Comparison of ENCODE assay signal across 1 cellular context in the genomic region with DNA sequence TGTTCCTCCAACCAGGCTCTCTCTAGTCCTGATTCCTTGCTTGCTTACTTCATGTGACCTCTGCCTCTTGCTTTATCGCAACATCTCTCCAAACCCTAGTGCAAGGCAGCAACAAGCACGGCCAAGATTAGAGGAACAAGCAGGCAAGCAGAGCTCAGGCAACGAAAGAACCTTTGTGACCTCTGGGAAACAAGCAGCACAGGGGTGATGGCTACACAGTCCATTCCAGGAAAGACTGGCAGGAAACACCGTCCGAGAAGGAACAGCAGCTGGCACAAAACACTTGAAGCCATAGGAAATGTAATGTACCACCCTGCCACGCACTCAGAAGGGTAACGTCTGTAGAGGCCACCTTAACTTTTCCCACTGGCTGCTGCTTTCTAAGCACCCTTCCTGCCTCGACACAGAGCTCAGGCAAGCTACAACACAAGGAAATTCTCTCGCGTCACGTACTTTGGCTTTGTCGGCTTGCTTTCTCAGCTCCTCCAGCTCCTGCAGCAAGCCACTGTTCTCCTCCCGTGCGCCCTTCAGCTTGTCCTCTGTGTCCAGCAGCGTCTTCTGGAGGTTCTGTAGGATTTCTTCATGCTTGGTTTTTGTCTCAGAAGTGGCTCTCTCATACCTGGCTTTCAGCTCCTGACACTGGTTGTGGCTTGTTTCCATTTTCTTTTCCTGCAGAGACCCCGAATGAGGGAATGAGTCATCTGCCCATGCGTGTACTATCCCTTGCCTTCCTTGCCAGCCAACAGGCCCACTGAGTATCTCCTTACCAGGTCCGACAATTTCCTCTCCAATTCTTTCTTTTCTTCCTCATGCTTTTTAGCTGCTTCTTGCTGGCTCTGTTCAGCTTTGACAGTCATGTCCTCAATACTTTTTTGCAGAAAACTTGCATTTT.
TF ChIP-seq lines count a peak whose summit lies in the region.

No MANE protein-coding gene starts in this region.

TF ChIP-seq in K562, 482 proteins besides CTCF, POLR2A, EP300 and RAD21 (continued from another document):
- TF ChIP-seq, protein P1, sequence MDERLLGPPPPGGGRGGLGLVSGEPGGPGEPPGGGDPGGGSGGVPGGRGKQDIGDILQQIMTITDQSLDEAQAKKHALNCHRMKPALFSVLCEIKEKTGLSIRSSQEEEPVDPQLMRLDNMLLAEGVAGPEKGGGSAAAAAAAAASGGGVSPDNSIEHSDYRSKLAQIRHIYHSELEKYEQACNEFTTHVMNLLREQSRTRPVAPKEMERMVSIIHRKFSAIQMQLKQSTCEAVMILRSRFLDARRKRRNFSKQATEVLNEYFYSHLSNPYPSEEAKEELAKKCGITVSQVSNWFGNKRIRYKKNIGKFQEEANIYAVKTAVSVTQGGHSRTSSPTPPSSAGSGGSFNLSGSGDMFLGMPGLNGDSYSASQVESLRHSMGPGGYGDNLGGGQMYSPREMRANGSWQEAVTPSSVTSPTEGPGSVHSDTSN (CRISPR knock-in tag; IDR thresholded peaks at IDR 0.05; ENCODE audit: low read depth), result no peak
- TF ChIP-seq, protein P1 (tag; conservative IDR thresholded peaks at IDR 0.05; ENCODE audit: low read depth), result no peak
- no peak for TF ChIP-seq ASH1L (IDR thresholded peaks at IDR 0.05; ENCODE audit: borderline replicate concordance, low read depth, partially characterized antibody)
- TF ChIP-seq ZNF766 (CRISPR knock-in tag; conservative IDR thresholded peaks at IDR 0.05), result 0 out of 2 replicates have a peak, but pooled peaks have one; percentile 60
- TF ChIP-seq, protein P2, sequence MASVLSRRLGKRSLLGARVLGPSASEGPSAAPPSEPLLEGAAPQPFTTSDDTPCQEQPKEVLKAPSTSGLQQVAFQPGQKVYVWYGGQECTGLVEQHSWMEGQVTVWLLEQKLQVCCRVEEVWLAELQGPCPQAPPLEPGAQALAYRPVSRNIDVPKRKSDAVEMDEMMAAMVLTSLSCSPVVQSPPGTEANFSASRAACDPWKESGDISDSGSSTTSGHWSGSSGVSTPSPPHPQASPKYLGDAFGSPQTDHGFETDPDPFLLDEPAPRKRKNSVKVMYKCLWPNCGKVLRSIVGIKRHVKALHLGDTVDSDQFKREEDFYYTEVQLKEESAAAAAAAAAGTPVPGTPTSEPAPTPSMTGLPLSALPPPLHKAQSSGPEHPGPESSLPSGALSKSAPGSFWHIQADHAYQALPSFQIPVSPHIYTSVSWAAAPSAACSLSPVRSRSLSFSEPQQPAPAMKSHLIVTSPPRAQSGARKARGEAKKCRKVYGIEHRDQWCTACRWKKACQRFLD (CRISPR knock-in tag; IDR thresholded peaks at IDR 0.05), result 0 out of 2 replicates have a peak, but pooled peaks have one; percentile 63
- TF ChIP-seq HNRNPK (IDR thresholded peaks at IDR 0.05; ENCODE audit: low read depth, low read length, poor library complexity, severe bottlenecking), result no peak
- 0 out of 2 replicates have a peak, but pooled peaks have one; percentile 35 for TF ChIP-seq ZNF79 (CRISPR knock-in tag; IDR thresholded peaks at IDR 0.05; ENCODE audit: low read depth)
- TF ChIP-seq, protein P3, sequence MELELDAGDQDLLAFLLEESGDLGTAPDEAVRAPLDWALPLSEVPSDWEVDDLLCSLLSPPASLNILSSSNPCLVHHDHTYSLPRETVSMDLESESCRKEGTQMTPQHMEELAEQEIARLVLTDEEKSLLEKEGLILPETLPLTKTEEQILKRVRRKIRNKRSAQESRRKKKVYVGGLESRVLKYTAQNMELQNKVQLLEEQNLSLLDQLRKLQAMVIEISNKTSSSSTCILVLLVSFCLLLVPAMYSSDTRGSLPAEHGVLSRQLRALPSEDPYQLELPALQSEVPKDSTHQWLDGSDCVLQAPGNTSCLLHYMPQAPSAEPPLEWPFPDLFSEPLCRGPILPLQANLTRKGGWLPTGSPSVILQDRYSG (tag; conservative IDR thresholded peaks at IDR 0.05; ENCODE audit: low read depth), result 0 out of 2 replicates have a peak, but pooled peaks have one; percentile 64
- TF ChIP-seq SRSF9 (IDR thresholded peaks at IDR 0.05; ENCODE audit: borderline replicate concordance, low read depth, low read length), result no peak
- TF ChIP-seq, protein P4, sequence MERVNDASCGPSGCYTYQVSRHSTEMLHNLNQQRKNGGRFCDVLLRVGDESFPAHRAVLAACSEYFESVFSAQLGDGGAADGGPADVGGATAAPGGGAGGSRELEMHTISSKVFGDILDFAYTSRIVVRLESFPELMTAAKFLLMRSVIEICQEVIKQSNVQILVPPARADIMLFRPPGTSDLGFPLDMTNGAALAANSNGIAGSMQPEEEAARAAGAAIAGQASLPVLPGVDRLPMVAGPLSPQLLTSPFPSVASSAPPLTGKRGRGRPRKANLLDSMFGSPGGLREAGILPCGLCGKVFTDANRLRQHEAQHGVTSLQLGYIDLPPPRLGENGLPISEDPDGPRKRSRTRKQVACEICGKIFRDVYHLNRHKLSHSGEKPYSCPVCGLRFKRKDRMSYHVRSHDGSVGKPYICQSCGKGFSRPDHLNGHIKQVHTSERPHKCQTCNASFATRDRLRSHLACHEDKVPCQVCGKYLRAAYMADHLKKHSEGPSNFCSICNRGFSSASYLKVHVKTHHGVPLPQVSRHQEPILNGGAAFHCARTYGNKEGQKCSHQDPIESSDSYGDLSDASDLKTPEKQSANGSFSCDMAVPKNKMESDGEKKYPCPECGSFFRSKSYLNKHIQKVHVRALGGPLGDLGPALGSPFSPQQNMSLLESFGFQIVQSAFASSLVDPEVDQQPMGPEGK (CRISPR knock-in tag; IDR thresholded peaks at IDR 0.05; ENCODE audit: borderline replicate concordance), result 0 out of 2 replicates have a peak, but pooled peaks have one; percentile 46
- TF ChIP-seq ERF (CRISPR knock-in tag; IDR thresholded peaks at IDR 0.05), result 0 out of 2 replicates have a peak, but pooled peaks have one; percentile 13
